ENCODE assay signal across 8 cellular contexts in genomic region chr15:83631534-83631933, GRCh38.
"Had no signal": no experiment of that assay in that cellular context is flagged by ENCODE, and none has a peak within 500 bp of the region (broad histone marks: within the 10 kb centered on the region; RNA-seq: fewer than 3 reads in every experiment).

No MANE protein-coding gene starts in this region.

- H3K4me3 ChIP-seq: GM23248, GM23338, HAP-1 had no signal

- DNase-seq: GM23248, GOT3, H7, H9, HCEC 1CT, HFFc6 had no signal

- H3K27ac ChIP-seq: GM23248 had no signal

- H3K36me3 ChIP-seq: HAP-1 had no signal

- H3K4me1 ChIP-seq: HAP-1 had no signal
